In the genomic region with DNA sequence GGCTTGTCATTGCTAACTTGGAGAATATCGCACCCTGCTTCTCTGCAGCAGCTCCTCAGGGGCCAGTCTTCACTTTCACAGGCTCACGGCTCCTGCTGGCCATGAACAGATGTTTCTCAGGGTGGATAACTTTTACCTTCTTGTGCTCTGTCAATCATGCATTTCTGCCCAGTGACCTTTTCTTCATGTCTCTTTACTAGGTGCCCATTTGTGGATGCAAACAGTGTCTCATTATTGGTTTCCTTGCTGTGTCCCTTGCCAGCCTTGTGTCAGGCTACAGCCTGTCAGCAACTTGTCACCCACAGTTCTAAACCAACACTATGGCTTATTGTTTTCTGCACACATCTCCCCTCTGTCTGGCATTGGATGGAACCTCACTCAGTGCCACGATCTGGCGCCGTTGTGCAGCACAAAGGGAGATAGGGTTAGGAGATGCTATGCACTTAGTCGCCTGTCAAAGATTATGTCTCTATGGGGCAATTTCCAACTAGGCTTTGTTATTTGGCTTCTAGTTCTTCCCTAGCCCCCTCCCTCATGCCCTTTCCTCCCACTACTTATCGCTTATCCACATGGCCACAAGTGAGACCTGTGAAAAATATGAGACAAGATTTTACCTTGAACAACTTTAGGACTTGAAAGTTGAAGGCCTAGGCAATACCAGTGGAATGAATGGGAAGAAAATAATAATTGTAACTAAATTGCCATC, we compare ENCODE assay signal across 1 cellular context.
TF ChIP-seq lines count a peak whose summit lies in the region.

No MANE protein-coding gene starts in this region.

TF ChIP-seq in SK-N-SH, 30 proteins besides CTCF, POLR2A, EP300 and RAD21 (continued from another document):
- TF ChIP-seq TCF12 (IDR thresholded peaks at IDR 0.05) (no peak), ELF1 (IDR thresholded peaks at IDR 0.05) (no peak), FOSL2 (IDR thresholded peaks at IDR 0.05; ENCODE audit: borderline replicate concordance, low read depth) (no peak), FOXJ3 (CRISPR knock-in tag; IDR thresholded peaks at IDR 0.05) (no peak), RXRA (IDR thresholded peaks at IDR 0.05; ENCODE audit: borderline replicate concordance, low read depth) (no peak)
- TF ChIP-seq, protein P1, sequence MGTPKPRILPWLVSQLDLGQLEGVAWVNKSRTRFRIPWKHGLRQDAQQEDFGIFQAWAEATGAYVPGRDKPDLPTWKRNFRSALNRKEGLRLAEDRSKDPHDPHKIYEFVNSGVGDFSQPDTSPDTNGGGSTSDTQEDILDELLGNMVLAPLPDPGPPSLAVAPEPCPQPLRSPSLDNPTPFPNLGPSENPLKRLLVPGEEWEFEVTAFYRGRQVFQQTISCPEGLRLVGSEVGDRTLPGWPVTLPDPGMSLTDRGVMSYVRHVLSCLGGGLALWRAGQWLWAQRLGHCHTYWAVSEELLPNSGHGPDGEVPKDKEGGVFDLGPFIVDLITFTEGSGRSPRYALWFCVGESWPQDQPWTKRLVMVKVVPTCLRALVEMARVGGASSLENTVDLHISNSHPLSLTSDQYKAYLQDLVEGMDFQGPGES (IDR thresholded peaks at IDR 0.05; ENCODE audit: low read depth, low read length), result no peak
- TF ChIP-seq, protein P2, sequence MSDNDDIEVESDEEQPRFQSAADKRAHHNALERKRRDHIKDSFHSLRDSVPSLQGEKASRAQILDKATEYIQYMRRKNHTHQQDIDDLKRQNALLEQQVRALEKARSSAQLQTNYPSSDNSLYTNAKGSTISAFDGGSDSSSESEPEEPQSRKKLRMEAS (IDR thresholded peaks at IDR 0.05; ENCODE audit: low read depth), result no peak
- TF ChIP-seq, protein P3, sequence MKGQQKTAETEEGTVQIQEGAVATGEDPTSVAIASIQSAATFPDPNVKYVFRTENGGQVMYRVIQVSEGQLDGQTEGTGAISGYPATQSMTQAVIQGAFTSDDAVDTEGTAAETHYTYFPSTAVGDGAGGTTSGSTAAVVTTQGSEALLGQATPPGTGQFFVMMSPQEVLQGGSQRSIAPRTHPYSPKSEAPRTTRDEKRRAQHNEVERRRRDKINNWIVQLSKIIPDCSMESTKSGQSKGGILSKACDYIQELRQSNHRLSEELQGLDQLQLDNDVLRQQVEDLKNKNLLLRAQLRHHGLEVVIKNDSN (IDR thresholded peaks at IDR 0.05; ENCODE audit: borderline replicate concordance, low read depth), result no peak
